Comparison of ENCODE assay signal across 1 cellular context in the genomic region with DNA sequence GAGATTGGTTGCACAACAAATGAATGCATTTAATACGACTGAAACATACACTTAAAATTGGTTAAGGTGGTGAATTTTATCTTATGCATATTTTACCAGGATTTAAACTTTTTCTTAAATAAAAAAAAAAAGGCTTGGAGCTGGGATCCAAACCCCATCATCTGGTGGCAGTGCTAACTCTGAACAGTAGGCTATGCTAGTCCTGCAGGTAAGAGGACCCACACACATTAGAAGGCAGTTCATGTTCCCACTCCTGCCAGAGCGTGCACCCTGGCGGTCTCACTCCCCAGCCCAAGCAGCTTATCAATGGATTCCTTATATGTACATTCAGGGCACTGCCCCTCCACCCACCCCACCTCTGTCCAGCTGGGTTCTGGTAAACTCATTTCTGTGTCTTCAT.
TF ChIP-seq lines count a peak whose summit lies in the region.

No MANE protein-coding gene starts in this region.

TF ChIP-seq in HCT116, 20 proteins besides CTCF, POLR2A, EP300 and RAD21 (continued from another document):
- TF ChIP-seq, protein P1, sequence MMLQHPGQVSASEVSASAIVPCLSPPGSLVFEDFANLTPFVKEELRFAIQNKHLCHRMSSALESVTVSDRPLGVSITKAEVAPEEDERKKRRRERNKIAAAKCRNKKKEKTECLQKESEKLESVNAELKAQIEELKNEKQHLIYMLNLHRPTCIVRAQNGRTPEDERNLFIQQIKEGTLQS (IDR thresholded peaks at IDR 0.05) = no peak
- TF ChIP-seq, protein P2, sequence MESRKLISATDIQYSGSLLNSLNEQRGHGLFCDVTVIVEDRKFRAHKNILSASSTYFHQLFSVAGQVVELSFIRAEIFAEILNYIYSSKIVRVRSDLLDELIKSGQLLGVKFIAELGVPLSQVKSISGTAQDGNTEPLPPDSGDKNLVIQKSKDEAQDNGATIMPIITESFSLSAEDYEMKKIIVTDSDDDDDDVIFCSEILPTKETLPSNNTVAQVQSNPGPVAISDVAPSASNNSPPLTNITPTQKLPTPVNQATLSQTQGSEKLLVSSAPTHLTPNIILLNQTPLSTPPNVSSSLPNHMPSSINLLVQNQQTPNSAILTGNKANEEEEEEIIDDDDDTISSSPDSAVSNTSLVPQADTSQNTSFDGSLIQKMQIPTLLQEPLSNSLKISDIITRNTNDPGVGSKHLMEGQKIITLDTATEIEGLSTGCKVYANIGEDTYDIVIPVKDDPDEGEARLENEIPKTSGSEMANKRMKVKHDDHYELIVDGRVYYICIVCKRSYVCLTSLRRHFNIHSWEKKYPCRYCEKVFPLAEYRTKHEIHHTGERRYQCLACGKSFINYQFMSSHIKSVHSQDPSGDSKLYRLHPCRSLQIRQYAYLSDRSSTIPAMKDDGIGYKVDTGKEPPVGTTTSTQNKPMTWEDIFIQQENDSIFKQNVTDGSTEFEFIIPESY (IDR thresholded peaks at IDR 0.05; ENCODE audit: extremely low read depth, insufficient replicate concordance, low read length) = no peak
